In the genomic region with DNA sequence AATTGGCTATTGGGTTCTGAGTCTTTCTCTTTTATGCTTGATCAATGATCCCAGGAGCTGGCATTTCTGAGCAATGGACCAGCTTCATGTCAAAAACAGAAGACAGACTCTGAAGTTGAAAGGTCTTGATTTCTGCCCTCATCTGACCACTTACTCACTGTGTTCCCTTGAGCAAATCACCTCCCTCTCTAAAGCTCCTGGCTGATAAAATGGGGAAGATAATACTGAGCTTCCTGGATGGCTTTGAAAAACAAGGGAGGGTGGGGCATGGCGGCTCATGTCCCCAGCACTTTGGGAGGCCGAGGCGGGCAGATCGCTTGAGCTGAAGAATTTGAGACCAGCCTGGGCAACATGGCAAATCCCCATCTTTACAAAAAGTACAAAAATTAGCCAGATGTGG, we compare ENCODE assay signal across 19 cellular contexts. TPM values are rescaled to one million over a fixed set of nuclear protein-coding genes. Genes with fewer than 3 reads are reported as not detected.
A peak's percentile ranks its signal among the peaks of the same experiment; 100 is the strongest.
DNase-seq lines count a peak whose midpoint lies in the region; ATAC-seq and TF ChIP-seq lines count a peak whose summit lies in the region.
"Had no signal": no experiment of that assay in that cellular context is flagged by ENCODE, and none has a peak within 500 bp of the region (broad histone marks: within the 10 kb centered on the region; RNA-seq: fewer than 3 reads in every experiment).

No MANE protein-coding gene starts in this region.

- peaks cover 16% of the 10 kb centered on the region for H3K36me3 Mint-ChIP-seq in Caco-2 (ENCODE audit: insufficient read depth, unreplicated experiment)
- H3K36me3 Mint-ChIP-seq in glutamatergic neuron (ENCODE audit: unreplicated experiment), result no peaks in the 10 kb centered on the region
- no peaks in the 10 kb centered on the region for H3K36me3 Mint-ChIP-seq in stimulated activated effector memory CD8-positive, alpha-beta T cell treated with anti-CD3 and anti-CD28 coated beads, Interleukin-12 subunit alpha, Interleukin-12 subunit beta, amount 100 ng/mL, for 72 hours
- H3K36me3 Mint-ChIP-seq: CD8-positive, alpha-beta T cell had no signal

- intact Hi-C loops in Caco-2 (cut with micrococcal nuclease; ENCODE audit: unreplicated experiment) (no loop called here), posterior vena cava (cut with DNase I) (no loop called here)

- H3K4me1 Mint-ChIP-seq in Caco-2 (ENCODE audit: low read depth, unreplicated experiment) (peaks cover 32% of the 10 kb centered on the region), glutamatergic neuron (ENCODE audit: low read depth, unreplicated experiment) (peaks cover 64% of the 10 kb centered on the region)
- no peaks in the 10 kb centered on the region for H3K4me1 Mint-ChIP-seq in stimulated activated effector memory CD8-positive, alpha-beta T cell treated with anti-CD3 and anti-CD28 coated beads, Interleukin-12 subunit alpha, Interleukin-12 subunit beta, amount 100 ng/mL, for 72 hours

- H3K27ac ChIP-seq in WERI-Rb-1, result peak overlapping the region; percentile 63
- H3K27ac ChIP-seq: BLaER1 had no signal

- no peak for DNase-seq in Caco-2
- no peak for DNase-seq in WERI-Rb-1
- no peak for DNase-seq in glutamatergic neuron
- DNase-seq in stimulated activated effector memory CD8-positive, alpha-beta T cell treated with anti-CD3 and anti-CD28 coated beads, Interleukin-12 subunit alpha, Interleukin-12 subunit beta, amount 100 ng/mL, for 72 hours (ENCODE audit: low spot score in 2 of 2), result no peak
- DNase-seq in posterior vena cava (ENCODE audit: low spot score), result no peak
- no peak for DNase-seq in anterior cingulate cortex (lab: John Stamatoyannopoulos, UW)
- DNase-seq: CD8-positive, alpha-beta T cell; DMS79; KBM-7; NCI-H1436; NCI-H2029; NCI-H2171 treated with DMSO at 0.1 percent for 48 hours; NCI-H82; PC-3 had no signal

- H3K4me3 ChIP-seq in Caco-2 (ENCODE audit: low read depth, low read length) (no peak overlapping the region), WERI-Rb-1 (ENCODE audit: low read depth, low read length) (no peak overlapping the region)
- H3K4me3 ChIP-seq: BLaER1 had no signal

- no peaks in the 10 kb centered on the region for H3K27me3 Mint-ChIP-seq in Caco-2 (ENCODE audit: insufficient read depth, unreplicated experiment)
- peaks cover 11% of the 10 kb centered on the region for H3K27me3 Mint-ChIP-seq in glutamatergic neuron (ENCODE audit: unreplicated experiment)

- ATAC-seq in stimulated activated effector memory CD8-positive, alpha-beta T cell treated with anti-CD3 and anti-CD28 coated beads, Interleukin-12 subunit alpha, Interleukin-12 subunit beta, amount 100 ng/mL, for 72 hours, result no peak
- no peak for ATAC-seq in GM21360 (IDR thresholded peaks at IDR 0.05; ENCODE audit: unreplicated experiment)
- ATAC-seq in HG03135 (IDR thresholded peaks at IDR 0.05; ENCODE audit: unreplicated experiment), result no peak
- ATAC-seq: CD8-positive, alpha-beta T cell; PC-3 had no signal

- CTCF ChIA-PET in Caco-2 (lab: Charles Lee), result interaction anchor here (1.4 to 1.7 kb wide), 2 partner anchors 10 to 24 kb away, joined by 5 read pairs; no protein-coding TSS in a partner anchor

- TF ChIP-seq CTCF in Caco-2 (IDR thresholded peaks at IDR 0.05; ENCODE audit: insufficient read depth in 1 of 2, low read depth in 1 of 2, low read length in 1 of 2, severe bottlenecking in 1 of 2, unreplicated experiment in 1 of 2), result no peak
- no peak for TF ChIP-seq CTCF in WERI-Rb-1 (IDR thresholded peaks at IDR 0.05; ENCODE audit: low read depth, low read length)
- TF ChIP-seq CTCF in glutamatergic neuron (IDR thresholded peaks at IDR 0.05; ENCODE audit: partially characterized antibody, unreplicated experiment), result no peak

- no peaks in the 10 kb centered on the region; the same call in 1 of the 2 replicates for H3K36me3 ChIP-seq in Caco-2 (ENCODE audit: control insufficient read depth, insufficient read depth, low read length)
- no peaks in the 10 kb centered on the region for H3K36me3 ChIP-seq in WERI-Rb-1
- H3K36me3 ChIP-seq: BLaER1 had no signal

- peaks cover 65% of the 10 kb centered on the region for H3K4me1 ChIP-seq in Caco-2

- BruUV-seq in Caco-2 (replicated peaks; lab: Mats Ljungman, UMichigan), result no TSS peak

- POLR2A ChIA-PET in Caco-2 (lab: Charles Lee), result no interaction called here

- H3K4me3 Mint-ChIP-seq in Caco-2 (ENCODE audit: unreplicated experiment) (no peak overlapping the region), glutamatergic neuron (ENCODE audit: unreplicated experiment) (peak overlapping the region; percentile 6)
- H3K4me3 Mint-ChIP-seq in stimulated activated effector memory CD8-positive, alpha-beta T cell treated with anti-CD3 and anti-CD28 coated beads, Interleukin-12 subunit alpha, Interleukin-12 subunit beta, amount 100 ng/mL, for 72 hours, result no peak overlapping the region
- H3K4me3 Mint-ChIP-seq: CD8-positive, alpha-beta T cell had no signal

- H3K27ac Mint-ChIP-seq in Caco-2 (ENCODE audit: unreplicated experiment) (peak overlapping the region; percentile 20), glutamatergic neuron (ENCODE audit: unreplicated experiment) (no peak overlapping the region)
- peak overlapping the region; percentile 23 for H3K27ac Mint-ChIP-seq in stimulated activated effector memory CD8-positive, alpha-beta T cell treated with anti-CD3 and anti-CD28 coated beads, Interleukin-12 subunit alpha, Interleukin-12 subunit beta, amount 100 ng/mL, for 72 hours
- H3K27ac Mint-ChIP-seq: CD8-positive, alpha-beta T cell had no signal

- no peaks in the 10 kb centered on the region for H3K9me3 Mint-ChIP-seq in Caco-2 (ENCODE audit: unreplicated experiment)
- peaks cover 4% of the 10 kb centered on the region for H3K9me3 Mint-ChIP-seq in glutamatergic neuron (ENCODE audit: unreplicated experiment)
- no peaks in the 10 kb centered on the region for H3K9me3 Mint-ChIP-seq in stimulated activated effector memory CD8-positive, alpha-beta T cell treated with anti-CD3 and anti-CD28 coated beads, Interleukin-12 subunit alpha, Interleukin-12 subunit beta, amount 100 ng/mL, for 72 hours
- H3K9me3 Mint-ChIP-seq: CD8-positive, alpha-beta T cell had no signal

- H3K9me3 ChIP-seq in Caco-2 (no peaks in the 10 kb centered on the region), WERI-Rb-1 (ENCODE audit: severe bottlenecking) (no peaks in the 10 kb centered on the region)
- H3K9me3 ChIP-seq: BLaER1 had no signal

- H3K27me3 ChIP-seq in Caco-2 (replicated peaks; ENCODE audit: control insufficient read depth, insufficient read depth, low read length) (no peaks in the 10 kb centered on the region), WERI-Rb-1 (ENCODE audit: insufficient read depth, low read depth, severe bottlenecking) (no peaks in the 10 kb centered on the region)

RNA-seq across cellular contexts. Expression of a gene that starts 6.3 kb away (rescaled TPM):
- total RNA-seq in Caco-2 (2022) (17.1 and 20.0 TPM in 2 replicates), glutamatergic neuron (ENCODE audit: unreplicated experiment) (1.1 TPM), posterior vena cava (under 1 TPM in 1 of 2 donors, not detected in 1; 0.42 TPM)
- total RNA-seq: A172 had no signal

RNA-seq across cellular contexts. Expression of a gene that starts 40.9 kb away (rescaled TPM):
- total RNA-seq in Caco-2 (2022) (not detected in 2 replicates), glutamatergic neuron (ENCODE audit: unreplicated experiment) (not detected), posterior vena cava (under 1 TPM in 1 of 2 donors, not detected in 1; 0.29 TPM)
- total RNA-seq: A172, NCI-H460, PC-3 had no signal
